29 cellular contexts compared by ENCODE assay signal in the genomic region with DNA sequence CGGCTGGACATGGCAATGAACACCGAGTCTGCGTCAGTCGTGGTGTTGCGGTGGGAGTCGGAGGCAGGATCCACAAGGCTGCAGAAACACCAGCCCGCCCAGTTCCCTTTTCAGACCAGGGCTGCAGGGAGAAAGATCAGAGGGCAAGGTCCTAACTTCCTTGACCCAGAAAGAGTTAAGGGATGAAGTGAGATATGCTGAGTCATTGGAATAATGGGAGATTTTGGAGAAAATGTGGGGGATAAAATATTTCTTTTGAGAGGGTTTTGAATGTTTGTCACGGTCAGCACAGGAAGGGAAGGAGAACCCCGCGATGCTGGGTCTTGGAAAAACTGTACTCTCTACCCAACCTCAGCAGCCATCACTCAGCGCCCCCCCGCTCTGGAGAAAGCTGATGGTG.
"Had no signal": no experiment of that assay in that cellular context is flagged by ENCODE, and none has a peak within 500 bp of the region (broad histone marks: within the 10 kb centered on the region; RNA-seq: fewer than 3 reads in every experiment).

No MANE protein-coding gene starts in this region.

- H3K9me3 ChIP-seq: ascending aorta had no signal

- H3K27ac Mint-ChIP-seq: activated CD4-positive, alpha-beta T cell treated with anti-CD3 and anti-CD28 coated beads, Interleukin-2, amount 10 ng/mL, durations not matched to agents 24 days and 14 days; activated CD8-positive, alpha-beta T cell treated with anti-CD3 and anti-CD28 coated beads for 36 hours; activated naive CD4-positive, alpha-beta T cell treated with anti-CD3 and anti-CD28 coated beads, Interleukin-2, amount 50 U/mL, for 24 hours; activated naive CD8-positive, alpha-beta T cell treated with anti-CD3 and anti-CD28 coated beads, Interleukin-2, amount 10 ng/mL, durations not matched to agents 7 days and 5 days; activated T-cell treated with anti-CD3 and anti-CD28 coated beads, Interleukin-2, amount 50 U/mL, for 72 hours; activated T-helper 17 cell treated with anti-CD3 and anti-CD28 coated beads, Interleukin-2, amount 50 U/mL, for 72 hours had no signal

- H3K4me3 Mint-ChIP-seq: activated CD4-positive, alpha-beta T cell treated with anti-CD3 and anti-CD28 coated beads, Interleukin-2, amount 10 ng/mL, durations not matched to agents 24 days and 14 days; activated CD8-positive, alpha-beta T cell treated with anti-CD3 and anti-CD28 coated beads for 36 hours; activated naive CD4-positive, alpha-beta T cell treated with anti-CD3 and anti-CD28 coated beads, Interleukin-2, amount 50 U/mL, for 24 hours; activated naive CD8-positive, alpha-beta T cell treated with anti-CD3 and anti-CD28 coated beads, Interleukin-2, amount 10 ng/mL, durations not matched to agents 7 days and 5 days; activated T-cell treated with anti-CD3 and anti-CD28 coated beads, Interleukin-2, amount 50 U/mL, for 72 hours; activated T-helper 17 cell treated with anti-CD3 and anti-CD28 coated beads, Interleukin-2, amount 50 U/mL, for 72 hours; central memory CD8-positive, alpha-beta T cell had no signal

- H3K36me3 Mint-ChIP-seq: activated naive CD4-positive, alpha-beta T cell treated with anti-CD3 and anti-CD28 coated beads, Interleukin-2, amount 50 U/mL, for 24 hours; activated naive CD8-positive, alpha-beta T cell treated with anti-CD3 and anti-CD28 coated beads, Interleukin-2, amount 10 ng/mL, durations not matched to agents 7 days and 5 days had no signal

- DNase-seq: activated CD4-positive, alpha-beta T cell treated with anti-CD3 and anti-CD28 coated beads, Interleukin-2, amount 10 ng/mL, durations not matched to agents 24 days and 14 days; activated CD4-positive, alpha-beta T cell treated with anti-CD3 and anti-CD28 coated beads, Interleukin-2, amount 50 U/mL, for 4 hours; activated CD8-positive, alpha-beta T cell treated with anti-CD3 and anti-CD28 coated beads for 36 hours; activated effector memory CD4-positive, alpha-beta T cell treated with anti-CD3 and anti-CD28 coated beads, Interleukin-2, amount 50 U/mL, for 16 hours; activated naive CD4-positive, alpha-beta T cell; activated naive CD8-positive, alpha-beta T cell treated with anti-CD3 and anti-CD28 coated beads, Interleukin-2, amount 10 ng/mL, durations not matched to agents 7 days and 5 days; activated T-cell treated with anti-CD3 and anti-CD28 coated beads, Interleukin-2, amount 50 U/mL, for 1 hour; activated T-cell treated with anti-CD3 and anti-CD28 coated beads, Interleukin-2, amount 50 U/mL, for 72 hours; amygdala; NCI-H1105; NCI-H1417 treated with DMSO at 0.1 percent for 48 hours; NCI-H2029; NCI-H345; NCI-H524 treated with DMSO at 0.1 percent for 48 hours; NCI-H748 treated with DMSO at 0.1 percent for 48 hours; NK-92 treated with Interleukin-12 subunit alpha and Interleukin-12 subunit beta, amount 100 ng/mL, for 24 hours; PC-3; SIG-M5; SW 1271; T1000; WERI-Rb-1 had no signal

- H3K4me1 ChIP-seq: ascending aorta had no signal

- ATAC-seq: activated CD8-positive, alpha-beta T cell treated with anti-CD3 and anti-CD28 coated beads for 36 hours; activated T-cell treated with anti-CD3 and anti-CD28 coated beads, Interleukin-2, amount 50 U/mL, for 72 hours; activated T-helper 17 cell treated with anti-CD3 and anti-CD28 coated beads, Interleukin-2, amount 50 U/mL, for 72 hours; PC-3; Right ventricle myocardium inferior; SK-N-SH treated with all-trans-retinoic acid at 6 μM for 48 hours had no signal

- H3K27me3 ChIP-seq: ascending aorta, cardiac muscle cell had no signal

- H3K27ac ChIP-seq: ascending aorta, cardiac muscle cell, RWPE1, WERI-Rb-1 had no signal

- H3K4me3 ChIP-seq: ascending aorta, cardiac muscle cell had no signal

- H3K36me3 ChIP-seq: ascending aorta, cardiac muscle cell, WERI-Rb-1 had no signal

- H3K4me1 Mint-ChIP-seq: activated CD4-positive, alpha-beta T cell treated with anti-CD3 and anti-CD28 coated beads, Interleukin-2, amount 10 ng/mL, durations not matched to agents 24 days and 14 days; activated naive CD4-positive, alpha-beta T cell treated with anti-CD3 and anti-CD28 coated beads, Interleukin-2, amount 50 U/mL, for 24 hours; activated naive CD8-positive, alpha-beta T cell treated with anti-CD3 and anti-CD28 coated beads, Interleukin-2, amount 10 ng/mL, durations not matched to agents 7 days and 5 days; activated T-helper 17 cell treated with anti-CD3 and anti-CD28 coated beads, Interleukin-2, amount 50 U/mL, for 72 hours; central memory CD8-positive, alpha-beta T cell had no signal

- H3K27me3 Mint-ChIP-seq: activated CD4-positive, alpha-beta T cell treated with anti-CD3 and anti-CD28 coated beads, Interleukin-2, amount 10 ng/mL, durations not matched to agents 24 days and 14 days; activated naive CD8-positive, alpha-beta T cell treated with anti-CD3 and anti-CD28 coated beads, Interleukin-2, amount 10 ng/mL, durations not matched to agents 7 days and 5 days; central memory CD8-positive, alpha-beta T cell had no signal

- H3K9me3 Mint-ChIP-seq: activated CD4-positive, alpha-beta T cell treated with anti-CD3 and anti-CD28 coated beads, Interleukin-2, amount 10 ng/mL, durations not matched to agents 24 days and 14 days; activated CD8-positive, alpha-beta T cell treated with anti-CD3 and anti-CD28 coated beads for 36 hours; activated naive CD4-positive, alpha-beta T cell treated with anti-CD3 and anti-CD28 coated beads, Interleukin-2, amount 50 U/mL, for 24 hours; activated naive CD8-positive, alpha-beta T cell treated with anti-CD3 and anti-CD28 coated beads, Interleukin-2, amount 10 ng/mL, durations not matched to agents 7 days and 5 days; activated T-cell treated with anti-CD3 and anti-CD28 coated beads, Interleukin-2, amount 50 U/mL, for 72 hours; activated T-helper 17 cell treated with anti-CD3 and anti-CD28 coated beads, Interleukin-2, amount 50 U/mL, for 72 hours; central memory CD8-positive, alpha-beta T cell had no signal
